In the genomic region with DNA sequence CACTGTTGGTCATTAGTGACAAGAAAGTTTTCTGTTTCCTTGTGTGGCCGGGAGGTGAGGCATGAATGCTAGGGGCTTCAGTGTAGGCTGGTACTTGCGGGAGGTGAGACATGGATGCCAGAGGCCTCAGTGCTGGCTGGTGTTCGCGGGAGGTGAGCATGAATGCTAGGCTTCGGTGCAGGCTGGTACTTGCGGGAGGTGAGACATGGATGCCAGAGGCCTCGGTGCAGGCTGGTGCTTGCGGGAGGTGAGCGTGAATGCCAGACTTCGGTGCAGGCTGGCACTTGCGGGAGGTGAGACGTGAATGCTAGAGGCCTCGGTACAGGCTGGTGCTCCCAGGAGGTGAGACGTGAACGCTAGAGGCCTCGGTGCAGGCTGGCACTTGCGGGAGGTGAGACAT, we compare ENCODE assay signal across 27 cellular contexts. TPM values are rescaled to one million over a fixed set of nuclear protein-coding genes. Genes with fewer than 3 reads are reported as not detected.
"Had no signal": no experiment of that assay in that cellular context is flagged by ENCODE, and none has a peak within 500 bp of the region (broad histone marks: within the 10 kb centered on the region; RNA-seq: fewer than 3 reads in every experiment).

No MANE protein-coding gene starts in this region.

- H3K9me3 ChIP-seq: neutrophil, ovary, tibial nerve had no signal

- H3K27me3 ChIP-seq: ovary, tibial nerve had no signal

- H3K36me3 ChIP-seq: neutrophil, ovary, tibial nerve had no signal

- DNase-seq: activated CD4-positive, alpha-beta T cell treated with anti-CD3 and anti-CD28 coated beads for 1 hour; activated CD4-positive, alpha-beta T cell treated with anti-CD3 and anti-CD28 coated beads, Interleukin-2, amount 50 U/mL, for 1 hour; activated CD8-positive, alpha-beta T cell treated with anti-CD3 and anti-CD28 coated beads for 36 hours; activated naive CD8-positive, alpha-beta T cell treated with anti-CD3 and anti-CD28 coated beads, Interleukin-2, amount 50 U/mL, for 24 hours; activated T-cell treated with anti-CD3 and anti-CD28 coated beads, Interleukin-2, amount 50 U/mL, for 4 hours; amygdala; dermis blood vessel endothelial cell; effector CD4-positive, alpha-beta T cell; erythroblast; head of caudate nucleus; hippocampal formation; immature natural killer cell; naive thymus-derived CD8-positive, alpha-beta T cell; ovary; stimulated activated CD4-positive, alpha-beta T cell treated with anti-CD3 and anti-CD28 coated beads, Interleukin-1b, Interleukin-23, amount 100 ng/mL, for 48 hours; stimulated activated CD4-positive, alpha-beta T cell treated with anti-CD3 and anti-CD28 coated beads, Interleukin-4, amount 100 ng/mL, for 4 hours; stimulated activated CD8-positive, alpha-beta memory T cell treated with anti-CD3 and anti-CD28 coated beads, Interleukin-4, amount 100 ng/mL, for 48 hours; stimulated activated naive CD8-positive, alpha-beta T cell treated with anti-CD3 and anti-CD28 coated beads, Interleukin-15, amount 100 ng/mL, for 72 hours; substantia nigra; T-helper 2 cell had no signal

- H3K4me3 ChIP-seq: ovary, smooth muscle cell, tibial nerve had no signal

- ATAC-seq: activated CD8-positive, alpha-beta T cell treated with anti-CD3 and anti-CD28 coated beads for 36 hours; activated naive CD8-positive, alpha-beta T cell treated with anti-CD3 and anti-CD28 coated beads, Interleukin-2, amount 50 U/mL, for 24 hours; activated T-cell treated with anti-CD3 and anti-CD28 coated beads, Interleukin-2, amount 50 U/mL, for 4 hours; activated T-helper 17 cell treated with anti-CD3 and anti-CD28 coated beads, Interleukin-2, amount 50 U/mL, for 72 hours; naive thymus-derived CD8-positive, alpha-beta T cell; stimulated activated memory B cell treated with anti-CD40 and anti-IgM and Interleukin-4, amounts not matched to agents 10 μg/mL and 1 μg/mL and 100 μg/mL, for 72 hours; stimulated activated naive CD8-positive, alpha-beta T cell treated with anti-CD3 and anti-CD28 coated beads, Interleukin-15, amount 100 ng/mL, for 72 hours; WTC11 had no signal

- H3K27ac ChIP-seq: neutrophil, ovary, tibial nerve had no signal

- H3K4me2 ChIP-seq: smooth muscle cell had no signal

RNA-seq across cellular contexts. Expression of a gene that starts 48.4 kb away (rescaled TPM):
- total RNA-seq: activated CD8-positive, alpha-beta T cell treated with anti-CD3 and anti-CD28 coated beads for 36 hours; fibroblast of villous mesenchyme; naive thymus-derived CD8-positive, alpha-beta T cell had no signal
- polyA plus RNA-seq: immature natural killer cell; naive thymus-derived CD8-positive, alpha-beta T cell had no signal
